Comparison of ENCODE assay signal across 11 cellular contexts in the genomic region with DNA sequence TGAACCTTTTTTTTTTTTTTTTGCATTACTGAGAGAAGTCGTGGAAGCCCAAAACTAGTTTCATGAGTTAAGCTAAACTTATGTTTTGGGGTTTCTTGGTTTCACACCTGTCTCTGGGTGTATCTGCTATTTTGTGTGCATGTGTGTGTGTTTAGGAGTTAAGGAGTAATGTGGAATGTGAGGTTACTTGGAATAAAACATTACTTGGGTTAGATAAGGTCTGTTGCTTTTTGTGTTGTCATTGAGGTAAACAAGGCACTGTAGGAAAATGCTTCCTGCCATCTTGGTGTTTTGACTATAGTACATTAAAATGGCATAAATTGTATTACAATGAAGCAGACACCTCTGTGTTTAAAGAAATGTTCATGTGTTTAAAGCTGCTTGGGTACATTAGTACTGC. TPM values are rescaled to one million over a fixed set of nuclear protein-coding genes. Genes with fewer than 3 reads are reported as not detected.
DNase-seq lines count a peak whose midpoint lies in the region; ATAC-seq and TF ChIP-seq lines count a peak whose summit lies in the region.
"Had no signal": no experiment of that assay in that cellular context is flagged by ENCODE, and none has a peak within 500 bp of the region (broad histone marks: within the 10 kb centered on the region; RNA-seq: fewer than 3 reads in every experiment).

No MANE protein-coding gene starts in this region.

- POLR2A ChIA-PET in OCI-LY7 (lab: Charles Lee): interaction anchor here (0.6 to 15.8 kb wide), 11 partner anchors 10 to 145 kb away, joined by 3 to 281 read pairs (median 5); no protein-coding TSS in a partner anchor

- intact Hi-C loops in OCI-LY7 (cut with micrococcal nuclease; ENCODE audit: unreplicated experiment): loop anchor here (5.0 kb wide), 1 partner anchor 149 kb away; no protein-coding TSS in a partner anchor
- intact Hi-C loops in stomach (cut with DNase I; ENCODE audit: low total_unique reads): no loop called here
- intact Hi-C loops in Calu3 (cut with micrococcal nuclease; ENCODE audit: unreplicated experiment): no loop called here

- H2AFZ ChIP-seq in OCI-LY7 (ENCODE audit: low read length): no peak overlapping the region
- H2AFZ ChIP-seq in hepatocyte: no peak overlapping the region

- H3K9me3 Mint-ChIP-seq in activated T-cell treated with anti-CD3 and anti-CD28 coated beads, Interleukin-2, amount 50 U/mL, for 4 hours: no peaks in the 10 kb centered on the region
- H3K9me3 Mint-ChIP-seq in Calu3 (ENCODE audit: low read depth, unreplicated experiment): no peaks in the 10 kb centered on the region

- WGBS in hepatocyte (ENCODE audit: low lambda C conversion rate, missing lambda C conversion rate): 75% methylated on average over 1 of the region's 1 CpG
- WGBS in stomach, 5 donors: 16 to 41% (median 27%) methylated on average over 1 of the region's 1 CpG

- ATAC-seq in activated T-cell treated with anti-CD3 and anti-CD28 coated beads, Interleukin-2, amount 50 U/mL, for 4 hours: no peak
- no peak for ATAC-seq in HG03571 (IDR thresholded peaks at IDR 0.05; ENCODE audit: unreplicated experiment)

- no peak overlapping the region for H3K27ac Mint-ChIP-seq in Calu3 (ENCODE audit: unreplicated experiment)

- H3K27me3 Mint-ChIP-seq in activated T-cell treated with anti-CD3 and anti-CD28 coated beads, Interleukin-2, amount 50 U/mL, for 4 hours (ENCODE audit: low read depth): no peaks in the 10 kb centered on the region
- peaks cover 47% of the 10 kb centered on the region for H3K27me3 Mint-ChIP-seq in Calu3 (ENCODE audit: unreplicated experiment)

- H4K20me1 ChIP-seq in OCI-LY7 (ENCODE audit: insufficient read depth, low read length) (peaks cover 7% of the 10 kb centered on the region; the same call in 1 of the 2 replicates), hepatocyte (ENCODE audit: insufficient read depth, poor library complexity, severe bottlenecking) (no peaks in the 10 kb centered on the region)

- H3K36me3 ChIP-seq in OCI-LY7 (ENCODE audit: insufficient read depth, low read length) (peaks cover 20% of the 10 kb centered on the region), hepatocyte (replicated peaks; ENCODE audit: insufficient read depth, low read depth) (no peaks in the 10 kb centered on the region), stomach (no peaks in the 10 kb centered on the region)

- H3K79me2 ChIP-seq in OCI-LY7 (ENCODE audit: insufficient read depth, low read depth, low read length) (peaks cover 67% of the 10 kb centered on the region; the same call in 1 of the 2 replicates), hepatocyte (peaks cover 34% of the 10 kb centered on the region)

- H3K27ac ChIP-seq in OCI-LY7 (ENCODE audit: low read depth, low read length, poor library complexity, severe bottlenecking): no peak overlapping the region
- no peak overlapping the region for H3K27ac ChIP-seq in hepatocyte
- peak overlapping the region in 4 of 5 donors; percentile 47 to 96 (median 91) for H3K27ac ChIP-seq in stomach

- CTCF ChIA-PET in OCI-LY7 (lab: Charles Lee; ENCODE audit: unreplicated experiment) (interaction anchor here (0.7 to 1.8 kb wide), 2 partner anchors 18 to 20 kb away, joined by 4 to 5 read pairs; no protein-coding TSS in a partner anchor), Calu3 (lab: Charles Lee) (no interaction called here)

- no peak for TF ChIP-seq EP300 in stomach (IDR thresholded peaks at IDR 0.05)

- H3K4me1 Mint-ChIP-seq in activated T-cell treated with anti-CD3 and anti-CD28 coated beads, Interleukin-2, amount 50 U/mL, for 4 hours (ENCODE audit: low read depth): peaks cover 62% of the 10 kb centered on the region
- no peaks in the 10 kb centered on the region for H3K4me1 Mint-ChIP-seq in Calu3 (ENCODE audit: low read depth, unreplicated experiment)

- H3K27me3 ChIP-seq in hepatocyte (no peaks in the 10 kb centered on the region), stomach (no peaks in the 10 kb centered on the region)

- H3K36me3 Mint-ChIP-seq in activated T-cell treated with anti-CD3 and anti-CD28 coated beads, Interleukin-2, amount 50 U/mL, for 4 hours (ENCODE audit: insufficient read depth): peaks cover 23% of the 10 kb centered on the region
- peaks cover 8% of the 10 kb centered on the region for H3K36me3 Mint-ChIP-seq in Calu3 (ENCODE audit: insufficient read depth, unreplicated experiment)

- TF ChIP-seq CTCF in OCI-LY7 (conservative IDR thresholded peaks at IDR 0.05; ENCODE audit: low read length) (no peak), hepatocyte (IDR thresholded peaks at IDR 0.05; ENCODE audit: poor library complexity) (no peak), stomach (IDR thresholded peaks at IDR 0.05) (no peak), Calu3 (IDR thresholded peaks at IDR 0.05; ENCODE audit: unreplicated experiment) (no peak)

- H3K9me2 ChIP-seq in OCI-LY7 (ENCODE audit: insufficient read depth, low read length) (no peaks in the 10 kb centered on the region), hepatocyte (replicated peaks; ENCODE audit: insufficient read depth) (no peaks in the 10 kb centered on the region)

- BruUV-seq in OCI-LY7 (replicated peaks; lab: Mats Ljungman, UMichigan) (no TSS peak), Calu3 (replicated peaks; lab: Mats Ljungman, UMichigan) (no TSS peak)

- H3K4me3 ChIP-seq in OCI-LY7 (ENCODE audit: low read depth, low read length, poor library complexity, severe bottlenecking) (peak overlapping the region; percentile 90), hepatocyte (no peak overlapping the region), stomach (peak overlapping the region; percentile 14 to 90 (median 52))

- peaks cover 51% of the 10 kb centered on the region for H3K4me1 ChIP-seq in OCI-LY7 (ENCODE audit: insufficient read depth, low read length, poor library complexity, severe bottlenecking)
- H3K4me1 ChIP-seq in hepatocyte (ENCODE audit: insufficient read depth): peaks cover 22% of the 10 kb centered on the region
- H3K4me1 ChIP-seq in stomach: peaks cover 30 to 77% (median 67%) of the 10 kb centered on the region in 4 donors

- H3K9me3 ChIP-seq in OCI-LY7 (ENCODE audit: low read length) (no peaks in the 10 kb centered on the region), hepatocyte (ENCODE audit: low read depth) (no peaks in the 10 kb centered on the region), stomach (no peaks in the 10 kb centered on the region)

- no peak for TF ChIP-seq POLR2A in stomach (IDR thresholded peaks at IDR 0.05)

- no peak for DNase-seq in activated T-cell treated with anti-CD3 and anti-CD28 coated beads, Interleukin-2, amount 50 U/mL, for 4 hours
- DNase-seq in activated T-cell treated with anti-CD3 and anti-CD28 coated beads for 4 hours: no peak
- no peak for DNase-seq in OCI-LY7 (ENCODE audit: low spot score)
- no peak for DNase-seq in hepatocyte (ENCODE audit: low spot score)
- no peak for DNase-seq in stomach
- no peak for DNase-seq in GF-D8 (lab: John Stamatoyannopoulos, UW)
- no peak for DNase-seq in Calu3
- DNase-seq: amygdala, NCI-H146, NCI-H510A had no signal

- H3K4me3 Mint-ChIP-seq in activated T-cell treated with anti-CD3 and anti-CD28 coated beads, Interleukin-2, amount 50 U/mL, for 4 hours: peak overlapping the region; percentile 87
- no peak overlapping the region for H3K4me3 Mint-ChIP-seq in Calu3 (ENCODE audit: low read depth, unreplicated experiment)

- peak overlapping the region; percentile 88 for H3K4me2 ChIP-seq in OCI-LY7 (ENCODE audit: low read length)
- peak overlapping the region; percentile 95 for H3K4me2 ChIP-seq in hepatocyte

RNA-seq across cellular contexts. Expression of a gene that starts 2.9 kb away (rescaled TPM):
- 1 to 10 TPM; 3.6 to 5.8 (median 5.6) TPM for total RNA-seq in activated T-cell treated with anti-CD3 and anti-CD28 coated beads, Interleukin-2, amount 50 U/mL, for 4 hours
- total RNA-seq in OCI-LY7 (2014; rRNA removed; shearing (Covaris generic)): 11.6 and 13.3 TPM in 2 replicates
- total RNA-seq in OCI-LY7 (2022) (26.5 and 31.1 TPM in 2 replicates), hepatocyte (4.1 and 5.5 TPM in 2 replicates), stomach (10 to 100 TPM in 4 of 5 donors, 1 to 10 TPM in 1; 9.0 to 28.1 (median 14.7) TPM), Calu3 (2022) (0.28 and 0.44 TPM in 2 replicates)
- polyA plus RNA-seq in hepatocyte (2.4 and 2.5 TPM in 2 replicates), stomach (1 to 10 TPM; 6.0 to 9.5 (median 8.3) TPM)

Comparison
In these comparisons a context has a peak if more than half of its experiments do, and no peak if none do; other contexts are left out.
1. H3K27ac ChIP-seq: peak in stomach (4 of 5); none in OCI-LY7 (single experiment) and hepatocyte (single experiment).